In the genomic region with DNA sequence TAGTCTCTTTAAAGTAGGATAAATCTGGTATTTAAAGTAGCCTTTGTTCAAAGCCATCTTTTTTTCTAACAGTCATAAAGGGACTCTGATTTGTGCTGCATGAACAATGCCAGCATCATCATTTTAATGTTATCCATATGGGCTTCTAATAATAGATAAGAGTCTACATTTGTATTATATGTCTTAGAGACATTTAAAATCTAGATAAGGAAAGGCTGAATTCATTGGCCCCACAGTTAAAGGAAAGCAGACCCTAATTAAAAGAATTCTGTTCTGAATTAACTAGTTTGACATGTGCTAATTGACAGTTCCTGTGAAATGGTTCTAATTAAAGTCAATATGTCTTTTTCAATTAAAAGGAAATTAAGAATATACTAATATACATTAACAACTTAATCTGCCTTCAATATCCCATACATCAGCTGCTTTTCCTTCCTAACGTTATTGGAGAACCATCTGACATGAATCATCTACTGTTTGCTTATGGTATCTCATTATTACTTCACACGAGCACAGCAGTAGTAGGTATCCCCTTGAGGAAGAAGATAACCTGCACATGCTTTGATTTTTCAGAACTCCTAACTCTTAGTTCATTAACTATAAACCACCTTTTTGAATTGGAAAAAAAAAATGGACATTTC, we compare ENCODE assay signal across 1 cellular context.
TF ChIP-seq lines count a peak whose summit lies in the region.

No MANE protein-coding gene starts in this region.

TF ChIP-seq in SK-N-SH, 30 proteins besides CTCF, POLR2A, EP300 and RAD21 (continued from another document):
- TF ChIP-seq ZBTB33 (IDR thresholded peaks at IDR 0.05; ENCODE audit: borderline replicate concordance, low read depth) (no peak), MEF2A (IDR thresholded peaks at IDR 0.05; ENCODE audit: borderline replicate concordance, low read depth) (peak; percentile 68; the same call in 1 of the 2 replicates)
